In genomic region chr1:39098569-39099250, GRCh38 we compare ENCODE assay signal across 9 cellular contexts.
DNase-seq lines count a peak whose midpoint lies in the region; ATAC-seq and FAIRE-seq lines count a peak whose summit lies in the region.
"Had no signal": no experiment of that assay in that cellular context is flagged by ENCODE, and none has a peak within 500 bp of the region (broad histone marks: within the 10 kb centered on the region; RNA-seq: fewer than 3 reads in every experiment).

No MANE protein-coding gene starts in this region.

- H3K4me3 ChIP-seq in endocrine pancreas (ENCODE audit: control insufficient read depth, insufficient read depth, low read length) (no peak overlapping the region), mesodermal cell (ENCODE audit: extremely low read depth, insufficient read depth, low read length, poor library complexity, severe bottlenecking) (no peak overlapping the region)

- H3K27ac ChIP-seq in mesodermal cell (ENCODE audit: low read depth, low read length, severe bottlenecking) = peak overlapping the region; percentile 16

- peak overlapping the region; percentile 6 for H3K9ac ChIP-seq in endocrine pancreas (ENCODE audit: control insufficient read depth, insufficient read depth, low read length)

- peak; percentile 89 for ATAC-seq in activated CD8-positive, alpha-beta memory T cell treated with anti-CD3 and anti-CD28 coated beads, Interleukin-2, amount 10 ng/mL, durations not matched to agents 7 days and 5 days
- ATAC-seq in stimulated activated memory B cell treated with anti-CD40 and anti-IgM and Interleukin-4, amounts not matched to agents 10 μg/mL and 1 μg/mL and 100 μg/mL, for 72 hours = peak; percentile 44
- no peak for ATAC-seq in HG03196 (IDR thresholded peaks at IDR 0.05; ENCODE audit: unreplicated experiment)

- H3K9me3 ChIP-seq in endocrine pancreas (ENCODE audit: control insufficient read depth, low read length) (no peaks in the 10 kb centered on the region), mesodermal cell (ENCODE audit: control insufficient read depth, low read length) (no peaks in the 10 kb centered on the region)

- H3K4me1 Mint-ChIP-seq in activated CD8-positive, alpha-beta memory T cell treated with anti-CD3 and anti-CD28 coated beads, Interleukin-2, amount 10 ng/mL, durations not matched to agents 7 days and 5 days = peaks cover 22% of the 10 kb centered on the region
- H3K4me1 Mint-ChIP-seq in stimulated activated memory B cell treated with anti-CD40 and anti-IgM and Interleukin-4, amounts not matched to agents 10 μg/mL and 1 μg/mL and 100 μg/mL, for 72 hours = peaks cover 36% of the 10 kb centered on the region

- CTCF ChIA-PET in activated CD8-positive, alpha-beta memory T cell treated with anti-CD3 and anti-CD28 coated beads, Interleukin-2, amount 10 ng/mL, durations not matched to agents 7 days and 5 days (lab: Charles Lee) = interaction anchor here (0.6 to 4.5 kb wide), 41 partner anchors 9 to 621 kb away, joined by 3 to 72 read pairs (median 4); partner anchors contain the start of genes BMP8A and MACF1

- no peaks in the 10 kb centered on the region for H3K36me3 Mint-ChIP-seq in activated CD8-positive, alpha-beta memory T cell treated with anti-CD3 and anti-CD28 coated beads, Interleukin-2, amount 10 ng/mL, durations not matched to agents 7 days and 5 days
- no peaks in the 10 kb centered on the region for H3K36me3 Mint-ChIP-seq in stimulated activated memory B cell treated with anti-CD40 and anti-IgM and Interleukin-4, amounts not matched to agents 10 μg/mL and 1 μg/mL and 100 μg/mL, for 72 hours

- 10 to 14% methylated on average over 4 of the region's 5 CpGs for WGBS in mesodermal cell (ENCODE audit: insufficient coverage in 2 of 2), 2 experiments

- no peaks in the 10 kb centered on the region for H3K9me3 Mint-ChIP-seq in activated CD8-positive, alpha-beta memory T cell treated with anti-CD3 and anti-CD28 coated beads, Interleukin-2, amount 10 ng/mL, durations not matched to agents 7 days and 5 days (ENCODE audit: low read depth)
- H3K9me3 Mint-ChIP-seq in stimulated activated memory B cell treated with anti-CD40 and anti-IgM and Interleukin-4, amounts not matched to agents 10 μg/mL and 1 μg/mL and 100 μg/mL, for 72 hours = no peaks in the 10 kb centered on the region
- H3K9me3 Mint-ChIP-seq: T-helper 1 cell treated with Interleukin-12 subunit alpha and Interleukin-12 subunit beta and Interleukin-4 antibody, amounts not matched to agents 30 μg/mL and 1 μg/mL, for 36 hours had no signal

- no peak for FAIRE-seq in HTR-8/SVneo (lab: Jason Lieb, UNC)

- H3K36me3 ChIP-seq in endocrine pancreas (ENCODE audit: control insufficient read depth, insufficient read depth, low read length) = no peaks in the 10 kb centered on the region
- H3K36me3 ChIP-seq in mesodermal cell (ENCODE audit: control insufficient read depth, insufficient read depth, low read length) = no peaks in the 10 kb centered on the region

- H3K4me3 Mint-ChIP-seq in activated CD8-positive, alpha-beta memory T cell treated with anti-CD3 and anti-CD28 coated beads, Interleukin-2, amount 10 ng/mL, durations not matched to agents 7 days and 5 days = no peak overlapping the region
- no peak overlapping the region for H3K4me3 Mint-ChIP-seq in stimulated activated memory B cell treated with anti-CD40 and anti-IgM and Interleukin-4, amounts not matched to agents 10 μg/mL and 1 μg/mL and 100 μg/mL, for 72 hours
- H3K4me3 Mint-ChIP-seq: T-helper 1 cell treated with Interleukin-12 subunit alpha and Interleukin-12 subunit beta and Interleukin-4 antibody, amounts not matched to agents 30 μg/mL and 1 μg/mL, for 36 hours had no signal

- no peak overlapping the region for H3K27ac Mint-ChIP-seq in activated CD8-positive, alpha-beta memory T cell treated with anti-CD3 and anti-CD28 coated beads, Interleukin-2, amount 10 ng/mL, durations not matched to agents 7 days and 5 days
- H3K27ac Mint-ChIP-seq in stimulated activated memory B cell treated with anti-CD40 and anti-IgM and Interleukin-4, amounts not matched to agents 10 μg/mL and 1 μg/mL and 100 μg/mL, for 72 hours = no peak overlapping the region
- H3K27ac Mint-ChIP-seq: T-helper 1 cell treated with Interleukin-12 subunit alpha and Interleukin-12 subunit beta and Interleukin-4 antibody, amounts not matched to agents 30 μg/mL and 1 μg/mL, for 36 hours had no signal

- peaks cover 1% of the 10 kb centered on the region for H3K4me1 ChIP-seq in endocrine pancreas (ENCODE audit: control insufficient read depth, insufficient read depth, low read length)
- H3K4me1 ChIP-seq in mesodermal cell (ENCODE audit: control insufficient read depth, insufficient read depth, low read length, poor library complexity, severe bottlenecking) = peaks cover 23% of the 10 kb centered on the region

- no peaks in the 10 kb centered on the region for H3K27me3 ChIP-seq in endocrine pancreas (ENCODE audit: control insufficient read depth, insufficient read depth, low read length)

- peak; percentile 97 for DNase-seq in COR-L47 (lab: John Stamatoyannopoulos, UW)
- DNase-seq in HTR-8/SVneo (ENCODE audit: insufficient read length, low spot score) = peak; percentile 79
- peak; percentile 62 to 76 for DNase-seq in NOMO-1 (lab: John Stamatoyannopoulos, UW; ENCODE audit: unreplicated experiment in 2 of 2)
- DNase-seq in activated CD8-positive, alpha-beta memory T cell treated with anti-CD3 and anti-CD28 coated beads, Interleukin-2, amount 10 ng/mL, durations not matched to agents 7 days and 5 days = peak; percentile 78

- H3K27me3 Mint-ChIP-seq in activated CD8-positive, alpha-beta memory T cell treated with anti-CD3 and anti-CD28 coated beads, Interleukin-2, amount 10 ng/mL, durations not matched to agents 7 days and 5 days = no peaks in the 10 kb centered on the region
- no peaks in the 10 kb centered on the region for H3K27me3 Mint-ChIP-seq in stimulated activated memory B cell treated with anti-CD40 and anti-IgM and Interleukin-4, amounts not matched to agents 10 μg/mL and 1 μg/mL and 100 μg/mL, for 72 hours
